In genomic region chr13:52405369-52405766, GRCh38 we compare ENCODE assay signal across 9 cellular contexts. TPM values are rescaled to one million over a fixed set of nuclear protein-coding genes. Genes with fewer than 3 reads are reported as not detected.
A peak's percentile ranks its signal among the peaks of the same experiment; 100 is the strongest.
DNase-seq lines count a peak whose midpoint lies in the region; ATAC-seq and TF ChIP-seq lines count a peak whose summit lies in the region.
"Had no signal": no experiment of that assay in that cellular context is flagged by ENCODE, and none has a peak within 500 bp of the region (broad histone marks: within the 10 kb centered on the region; RNA-seq: fewer than 3 reads in every experiment).

No MANE protein-coding gene starts in this region.

- no peak for TF ChIP-seq POLR2A in heart left ventricle (IDR thresholded peaks at IDR 0.05)

- H3K4me3 ChIP-seq in GM06990 (replicated peaks; ENCODE audit: low read depth, low read length) = peak overlapping the region; percentile 56
- peak overlapping the region; percentile 45 to 88 (median 72) for H3K4me3 ChIP-seq in heart left ventricle

- intact Hi-C loops in heart left ventricle (cut with DNase I) = loop anchor here in 6 of 10 donors (1.0 to 5.0 kb wide), 4 partner anchors 42 to 47 kb away; partner anchors contain the start of gene VPS36 (in 3 of the 6)
- intact Hi-C loops in sciatic nerve (cut with DNase I) = no loop called here

- DNase-seq in GM06990 (ENCODE audit: extremely low read depth, insufficient read length) (no peak), T-helper 17 cell (no peak), heart left ventricle (no peak), sciatic nerve (ENCODE audit: low spot score) (no peak), ureter (ENCODE audit: low spot score) (no peak), AG08395 (ENCODE audit: low spot score) (no peak), OCI-M1 (lab: John Stamatoyannopoulos, UW) (no peak)
- DNase-seq in stimulated activated naive CD4-positive, alpha-beta T cell (lab: John Stamatoyannopoulos, UW) = no peak
- DNase-seq: activated CD4-positive, CD25-positive, alpha-beta regulatory T cell had no signal

- H3K27me3 ChIP-seq in GM06990 (replicated peaks; ENCODE audit: control insufficient read depth, insufficient read depth, low read length) (no peaks in the 10 kb centered on the region; the same call in 1 of the 2 replicates), heart left ventricle (peaks cover 0 to 13% (median 0%) of the 10 kb centered on the region in 9 donors)

- TF ChIP-seq CTCF in GM06990 (IDR thresholded peaks at IDR 0.05; ENCODE audit: insufficient read depth, low read length, poor library complexity, severe bottlenecking) (no peak), heart left ventricle (IDR thresholded peaks at IDR 0.05) (no peak)

- H3K9me3 ChIP-seq in T-helper 17 cell (ENCODE audit: control insufficient read depth, low read length, poor library complexity, severe bottlenecking) (no peaks in the 10 kb centered on the region), heart left ventricle (no peaks in the 10 kb centered on the region)

- no peaks in the 10 kb centered on the region for H3K36me3 Mint-ChIP-seq in T-helper 17 cell (ENCODE audit: low read depth)

- peaks cover 0 to 19% (median 11%) of the 10 kb centered on the region in 12 donors for H3K4me1 ChIP-seq in heart left ventricle

- H3K36me3 ChIP-seq in GM06990 (ENCODE audit: control insufficient read depth, insufficient read depth, low read length) (no peaks in the 10 kb centered on the region; the same call in 1 of the 2 replicates), heart left ventricle (peaks cover 0 to 17% (median 5%) of the 10 kb centered on the region in 9 donors)

- peaks cover 21% of the 10 kb centered on the region for H3K27me3 Mint-ChIP-seq in T-helper 17 cell

- WGBS in heart left ventricle, 4 donors = 20 to 28% (median 23%) methylated on average over 14 of the region's 14 CpGs

- H3K4me1 Mint-ChIP-seq in T-helper 17 cell = peaks cover 9% of the 10 kb centered on the region

- peak overlapping the region; percentile 83 for H3K4me3 Mint-ChIP-seq in T-helper 17 cell

- peak overlapping the region; percentile 35 to 91 (median 76) for H3K27ac ChIP-seq in heart left ventricle

- ATAC-seq in T-helper 17 cell (peak; percentile 16), heart left ventricle (peak in 1 of 4 donors; percentile 29), sciatic nerve (peak; percentile 40)

- H3K27ac Mint-ChIP-seq in T-helper 17 cell = no peak overlapping the region

RNA-seq across cellular contexts. Expression of gene THSD1, which starts 0.6 kb away (rescaled TPM):
- total RNA-seq in T-helper 17 cell (under 1 TPM; 0.40 to 0.68 TPM), heart left ventricle (10 to 100 TPM in 2 of 9 donors, 1 to 10 TPM in 7; 5.4 to 10.1 (median 6.4) TPM), sciatic nerve (13.4 TPM), ureter (6.0 TPM)
- polyA plus RNA-seq in heart left ventricle = 1 to 10 TPM; 2.7 to 6.5 TPM

RNA-seq across cellular contexts. Expression of gene VPS36, which starts 45.1 kb away (rescaled TPM):
- total RNA-seq in T-helper 17 cell (10 to 100 TPM; 39.6 to 42.0 TPM), heart left ventricle (10 to 100 TPM; 27.8 to 38.5 (median 32.8) TPM), sciatic nerve (50.2 TPM), ureter (64.2 TPM)
- polyA plus RNA-seq in heart left ventricle = 10 to 100 TPM; 15.0 to 24.7 TPM

RNA-seq across cellular contexts. Expression of gene CKAP2, which starts 49.9 kb away (rescaled TPM):
- total RNA-seq in T-helper 17 cell (10 to 100 TPM; 21.8 to 27.8 TPM), heart left ventricle (10 to 100 TPM in 4 of 9 donors, 1 to 10 TPM in 5; 5.0 to 16.1 (median 9.3) TPM), sciatic nerve (9.5 TPM), ureter (7.9 TPM)
- polyA plus RNA-seq in heart left ventricle = 1 to 10 TPM; 1.4 to 3.9 TPM
